12 cellular contexts compared by ENCODE assay signal in the genomic region with DNA sequence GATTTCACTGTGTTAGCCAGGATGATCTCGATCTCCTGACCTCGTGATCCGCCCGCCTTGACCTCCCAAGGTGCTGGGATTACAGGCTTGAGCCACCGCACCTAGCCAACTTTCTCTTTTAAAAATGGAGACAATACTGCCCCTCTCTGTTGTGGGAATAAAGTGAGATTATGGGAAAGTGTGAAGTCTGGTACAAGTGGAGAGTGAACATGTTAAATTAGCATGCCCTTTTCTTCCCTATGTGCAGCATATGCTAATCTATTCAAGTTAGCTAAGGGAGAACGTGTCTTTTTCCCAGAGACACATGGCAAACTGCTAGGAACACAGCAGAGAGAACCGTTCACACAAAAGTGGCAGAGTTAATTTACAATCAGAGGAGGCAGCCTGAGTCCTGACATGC. TPM values are rescaled to one million over a fixed set of nuclear protein-coding genes. Genes with fewer than 3 reads are reported as not detected.
A peak's percentile ranks its signal among the peaks of the same experiment; 100 is the strongest.
DNase-seq lines count a peak whose midpoint lies in the region; ATAC-seq, FAIRE-seq and TF ChIP-seq lines count a peak whose summit lies in the region.
"Had no signal": no experiment of that assay in that cellular context is flagged by ENCODE, and none has a peak within 500 bp of the region (broad histone marks: within the 10 kb centered on the region; RNA-seq: fewer than 3 reads in every experiment).

No MANE protein-coding gene starts in this region.

- CTCF ChIA-PET in activated CD4-positive, alpha-beta memory T cell treated with anti-CD3 and anti-CD28 coated beads, Interleukin-2, amount 10 ng/mL, durations not matched to agents 7 days and 5 days (lab: Charles Lee): interaction anchor here (2.6 to 4.6 kb wide), 5 partner anchors 28 to 166 kb away, joined by 9 to 41 read pairs (median 14); a partner anchor contains a TSS

- no peak for DNase-seq in GM12891 (ENCODE audit: insufficient read length, low spot score)
- no peak for DNase-seq in activated CD4-positive, alpha-beta memory T cell treated with anti-CD3 and anti-CD28 coated beads, Interleukin-2, amount 10 ng/mL, durations not matched to agents 7 days and 5 days
- DNase-seq in naive thymus-derived CD8-positive, alpha-beta T cell: no peak
- no peak for DNase-seq in GM19240 (ENCODE audit: insufficient read length, low spot score)
- no peak for DNase-seq in stimulated activated CD4-positive, alpha-beta T cell treated with anti-CD3 and anti-CD28 coated beads, Interleukin-4, amount 100 ng/mL, for 1 hour
- DNase-seq: mesendoderm, NCI-H1105 treated with DMSO at 0.1 percent for 48 hours, NCI-H446 treated with DMSO at 0.1 percent for 48 hours had no signal

- no peak for ATAC-seq in naive thymus-derived CD8-positive, alpha-beta T cell
- no peak for ATAC-seq in HG03565 (IDR thresholded peaks at IDR 0.05; ENCODE audit: unreplicated experiment)
- no peak for ATAC-seq in HG03457 (IDR thresholded peaks at IDR 0.05; ENCODE audit: unreplicated experiment)
- ATAC-seq: Right ventricle myocardium inferior had no signal

- POLR2A ChIA-PET in activated CD4-positive, alpha-beta memory T cell treated with anti-CD3 and anti-CD28 coated beads, Interleukin-2, amount 10 ng/mL, durations not matched to agents 7 days and 5 days (lab: Charles Lee): interaction anchor here (1.0 to 4.0 kb wide), 16 partner anchors 20 to 232 kb away, joined by 3 to 103 read pairs (median 10); a partner anchor contains a TSS
- POLR2A ChIA-PET in naive thymus-derived CD8-positive, alpha-beta T cell (lab: Charles Lee): interaction anchor here (1.0 to 5.4 kb wide), 5 partner anchors 16 to 127 kb away, joined by 6 to 142 read pairs (median 17); a partner anchor contains a TSS

- peaks cover 22% of the 10 kb centered on the region for H3K4me1 Mint-ChIP-seq in activated CD4-positive, alpha-beta memory T cell treated with anti-CD3 and anti-CD28 coated beads, Interleukin-2, amount 10 ng/mL, durations not matched to agents 7 days and 5 days
- H3K4me1 Mint-ChIP-seq in naive thymus-derived CD8-positive, alpha-beta T cell: peaks cover 19 to 35% (median 24%) of the 10 kb centered on the region in 4 donors

- H3K27ac ChIP-seq in BLaER1 treated with 17β-estradiol and CSF1 and Interleukin-3, amounts not matched to agents 10 nM and 100 nM: no peak overlapping the region

- FAIRE-seq in GM12891 (lab: Jason Lieb, UNC): peak; percentile 74

- H3K4me3 ChIP-seq in BLaER1 treated with 17β-estradiol and CSF1 and Interleukin-3, amounts not matched to agents 10 nM and 100 nM: peak overlapping the region in 2 of 10 experiments; percentile 65 to 73; a peak in 3 of 20 replicates

- H3K4me1 ChIP-seq in BLaER1 treated with 17β-estradiol and CSF1 and Interleukin-3, amounts not matched to agents 10 nM and 100 nM: peaks cover 13 to 42% (median 28%) of the 10 kb centered on the region in 10 experiments

- H3K9me3 ChIP-seq in BLaER1 treated with 17β-estradiol and CSF1 and Interleukin-3, amounts not matched to agents 10 nM and 100 nM (replicated peaks in 1 of 11): no peaks in the 10 kb centered on the region

- peak overlapping the region; percentile 84 for H3K4me3 Mint-ChIP-seq in activated CD4-positive, alpha-beta memory T cell treated with anti-CD3 and anti-CD28 coated beads, Interleukin-2, amount 10 ng/mL, durations not matched to agents 7 days and 5 days
- peak overlapping the region in 7 of 10 donors; percentile 19 to 99 (median 55) for H3K4me3 Mint-ChIP-seq in naive thymus-derived CD8-positive, alpha-beta T cell

- peaks cover 22% of the 10 kb centered on the region for H3K36me3 Mint-ChIP-seq in activated CD4-positive, alpha-beta memory T cell treated with anti-CD3 and anti-CD28 coated beads, Interleukin-2, amount 10 ng/mL, durations not matched to agents 7 days and 5 days (ENCODE audit: low read depth)
- peaks cover 0 to 34% (median 22%) of the 10 kb centered on the region in 3 donors for H3K36me3 Mint-ChIP-seq in naive thymus-derived CD8-positive, alpha-beta T cell

- TF ChIP-seq POLR2A in GM12891 (IDR thresholded peaks at IDR 0.05; ENCODE audit: low read depth, low read length): no peak

- H4K20me1 ChIP-seq in BLaER1 treated with 17β-estradiol and CSF1 and Interleukin-3, amounts not matched to agents 10 nM and 100 nM: peaks cover 0 to 12% (median 0%) of the 10 kb centered on the region in 11 experiments; a peak in 4 of 22 replicates

- no peaks in the 10 kb centered on the region for H3K27me3 Mint-ChIP-seq in activated CD4-positive, alpha-beta memory T cell treated with anti-CD3 and anti-CD28 coated beads, Interleukin-2, amount 10 ng/mL, durations not matched to agents 7 days and 5 days
- no peaks in the 10 kb centered on the region for H3K27me3 Mint-ChIP-seq in naive thymus-derived CD8-positive, alpha-beta T cell

- H3K27me3 ChIP-seq in BLaER1 treated with 17β-estradiol and CSF1 and Interleukin-3, amounts not matched to agents 10 nM and 100 nM: no peaks in the 10 kb centered on the region

- peaks cover 25 to 49% (median 32%) of the 10 kb centered on the region in 11 experiments for H3K36me3 ChIP-seq in BLaER1 treated with 17β-estradiol and CSF1 and Interleukin-3, amounts not matched to agents 10 nM and 100 nM

- peak overlapping the region; percentile 92 for H3K27ac Mint-ChIP-seq in activated CD4-positive, alpha-beta memory T cell treated with anti-CD3 and anti-CD28 coated beads, Interleukin-2, amount 10 ng/mL, durations not matched to agents 7 days and 5 days
- H3K27ac Mint-ChIP-seq in naive thymus-derived CD8-positive, alpha-beta T cell: peak overlapping the region in 6 of 10 donors; percentile 18 to 96 (median 61)

- H3K9ac ChIP-seq in BLaER1 treated with 17β-estradiol and CSF1 and Interleukin-3, amounts not matched to agents 10 nM and 100 nM: peak overlapping the region in 1 of 11 experiments; percentile 91; a peak in 2 of 22 replicates

- H3K9me3 Mint-ChIP-seq in activated CD4-positive, alpha-beta memory T cell treated with anti-CD3 and anti-CD28 coated beads, Interleukin-2, amount 10 ng/mL, durations not matched to agents 7 days and 5 days: no peaks in the 10 kb centered on the region
- H3K9me3 Mint-ChIP-seq in naive thymus-derived CD8-positive, alpha-beta T cell: peaks cover 0 to 3% (median 0%) of the 10 kb centered on the region in 9 donors

- peak overlapping the region; percentile 83 to 100 (median 94); a peak in 20 of 22 replicates for H3K4me2 ChIP-seq in BLaER1 treated with 17β-estradiol and CSF1 and Interleukin-3, amounts not matched to agents 10 nM and 100 nM

TF ChIP-seq in GM12891, 5 proteins besides CTCF, POLR2A, EP300 and RAD21:
- TF ChIP-seq POU2F2 (IDR thresholded peaks at IDR 0.05; ENCODE audit: low read depth, low read length) (no peak), SPI1 (IDR thresholded peaks at IDR 0.05; ENCODE audit: low read depth, low read length) (no peak), PAX5 (IDR thresholded peaks at IDR 0.05; ENCODE audit: insufficient read depth, low read length, severe bottlenecking) (no peak), POLR2AphosphoS5 (IDR thresholded peaks at IDR 0.05; ENCODE audit: low read depth, low read length) (no peak), TAF1 (IDR thresholded peaks at IDR 0.05; ENCODE audit: low read depth, low read length) (no peak)

RNA-seq across cellular contexts. Expression of a gene that starts 1.5 kb away (rescaled TPM):
- 36.6 TPM for polyA plus RNA-seq in GM12891 (2012; ENCODE audit: low read depth, missing spikeins)
- 10 to 100 TPM; 28.4 to 29.0 TPM for total RNA-seq in activated CD4-positive, alpha-beta memory T cell treated with anti-CD3 and anti-CD28 coated beads, Interleukin-2, amount 10 ng/mL, durations not matched to agents 7 days and 5 days
- 10 to 100 TPM; 27.0 to 35.4 TPM for total RNA-seq in naive thymus-derived CD8-positive, alpha-beta T cell
- polyA plus RNA-seq in naive thymus-derived CD8-positive, alpha-beta T cell: 10 to 100 TPM; 34.9 to 42.4 (median 36.2) TPM

RNA-seq across cellular contexts. Expression of a gene that starts 24.7 kb away (rescaled TPM):
- polyA plus RNA-seq in GM12891 (2012; ENCODE audit: low read depth, missing spikeins): 0.23 TPM
- total RNA-seq in activated CD4-positive, alpha-beta memory T cell treated with anti-CD3 and anti-CD28 coated beads, Interleukin-2, amount 10 ng/mL, durations not matched to agents 7 days and 5 days: not detected
- total RNA-seq in naive thymus-derived CD8-positive, alpha-beta T cell: 1 to 10 TPM in 1 of 2 experiments, under 1 TPM in 1; 0.41 to 1.2 TPM
- under 1 TPM in 2 of 3 donors, not detected in 1; 0.06 to 0.30 TPM for polyA plus RNA-seq in naive thymus-derived CD8-positive, alpha-beta T cell

RNA-seq across cellular contexts. Expression of a gene that starts 27.6 kb away (rescaled TPM):
- 112 TPM for polyA plus RNA-seq in GM12891 (2012; ENCODE audit: low read depth, missing spikeins)
- 100 to 1,000 TPM; 101 to 108 TPM for total RNA-seq in activated CD4-positive, alpha-beta memory T cell treated with anti-CD3 and anti-CD28 coated beads, Interleukin-2, amount 10 ng/mL, durations not matched to agents 7 days and 5 days
- total RNA-seq in naive thymus-derived CD8-positive, alpha-beta T cell: 10 to 100 TPM; 87.6 to 98.9 TPM
- 100 to 1,000 TPM in 2 of 3 donors, 10 to 100 TPM in 1; 98.5 to 133 (median 126) TPM for polyA plus RNA-seq in naive thymus-derived CD8-positive, alpha-beta T cell

RNA-seq across cellular contexts. Expression of a gene that starts 36.2 kb away (rescaled TPM):
- polyA plus RNA-seq in GM12891 (2012; ENCODE audit: low read depth, missing spikeins): 43.3 TPM
- total RNA-seq in activated CD4-positive, alpha-beta memory T cell treated with anti-CD3 and anti-CD28 coated beads, Interleukin-2, amount 10 ng/mL, durations not matched to agents 7 days and 5 days: 10 to 100 TPM; 69.5 to 78.1 TPM
- 10 to 100 TPM; 90.5 to 94.8 TPM for total RNA-seq in naive thymus-derived CD8-positive, alpha-beta T cell
- polyA plus RNA-seq in naive thymus-derived CD8-positive, alpha-beta T cell: 10 to 100 TPM; 17.6 to 39.6 (median 26.3) TPM

RNA-seq across cellular contexts. Expression of a gene that starts 40.8 kb away (rescaled TPM):
- 58.6 TPM for polyA plus RNA-seq in GM12891 (2012; ENCODE audit: low read depth, missing spikeins)
- 10 to 100 TPM; 47.0 to 49.6 TPM for total RNA-seq in activated CD4-positive, alpha-beta memory T cell treated with anti-CD3 and anti-CD28 coated beads, Interleukin-2, amount 10 ng/mL, durations not matched to agents 7 days and 5 days
- under 1 TPM in 1 of 2 experiments, not detected in 1; 0.55 TPM for total RNA-seq in naive thymus-derived CD8-positive, alpha-beta T cell
- 1 to 10 TPM in 1 of 3 donors, not detected in 2; 4.8 TPM for polyA plus RNA-seq in naive thymus-derived CD8-positive, alpha-beta T cell
